Comparison of ENCODE assay signal across 1 cellular context in the genomic region with DNA sequence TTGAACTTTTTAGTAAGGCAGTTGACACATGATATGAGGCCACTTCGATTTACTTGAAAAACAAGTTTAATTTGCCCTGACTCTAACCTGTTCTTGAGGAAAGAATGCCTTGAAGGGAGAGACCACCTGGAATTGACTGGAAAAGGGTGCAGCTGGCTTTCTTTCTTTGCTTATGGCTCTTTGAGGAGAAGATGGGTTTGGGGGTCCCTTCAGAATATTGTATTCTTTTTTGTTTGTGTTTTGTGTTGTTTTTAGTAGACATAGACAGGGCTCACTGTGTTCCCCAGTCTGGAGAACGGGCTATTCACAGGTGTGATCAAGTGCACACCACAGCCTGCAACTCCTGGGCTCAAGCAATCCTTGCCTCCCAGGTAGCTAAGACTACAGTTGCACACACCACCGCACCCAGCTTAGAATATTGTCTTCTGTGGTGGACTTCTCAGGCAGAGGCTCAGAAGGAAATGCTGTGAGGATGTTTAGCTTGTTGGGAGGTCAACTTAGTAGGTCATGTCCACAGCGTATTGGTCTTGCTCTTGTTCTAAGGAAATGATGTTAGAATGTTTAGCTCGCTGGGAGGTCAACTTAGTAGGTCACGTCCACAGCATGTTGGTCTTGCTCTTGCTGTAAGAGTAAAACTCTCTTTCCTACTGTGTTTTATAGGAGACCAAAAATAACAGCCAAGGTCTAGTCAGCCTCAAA.
TF ChIP-seq lines count a peak whose summit lies in the region.

No MANE protein-coding gene starts in this region.

TF ChIP-seq in H1, 55 proteins besides CTCF, POLR2A, EP300 and RAD21:
- TF ChIP-seq CEBPB (IDR thresholded peaks at IDR 0.05; ENCODE audit: low read depth, low read length) (no peak), RXRA (IDR thresholded peaks at IDR 0.05; ENCODE audit: insufficient read depth, low read depth, low read length) (no peak), CTBP2 (IDR thresholded peaks at IDR 0.05; ENCODE audit: borderline replicate concordance, insufficient read depth, insufficient read length, low read length) (no peak), CREB1 (IDR thresholded peaks at IDR 0.05) (no peak), CHD2 (IDR thresholded peaks at IDR 0.05; ENCODE audit: low read length) (no peak), YY1 (IDR thresholded peaks at IDR 0.05; ENCODE audit: low read depth, low read length) (no peak), SAP30 (IDR thresholded peaks at IDR 0.05; ENCODE audit: insufficient read depth, insufficient replicate concordance, low read length) (no peak), ASH2L (IDR thresholded peaks at IDR 0.05; ENCODE audit: low read length) (no peak), SRF (IDR thresholded peaks at IDR 0.05; ENCODE audit: low read depth, low read length) (no peak), HDAC6 (IDR thresholded peaks at IDR 0.05; ENCODE audit: low read depth, low read length) (no peak), SIN3A (conservative IDR thresholded peaks at IDR 0.05 in 1 of 2, IDR thresholded peaks at IDR 0.05 in 1 of 2; ENCODE audit: low read depth in 1 of 2, low read length in 2 of 2) (no peak), E2F6 (IDR thresholded peaks at IDR 0.05) (no peak), EZH2 (IDR thresholded peaks at IDR 0.05; ENCODE audit: low read depth, low read length, severe bottlenecking) (no peak), RBBP5 (IDR thresholded peaks at IDR 0.05; ENCODE audit: borderline replicate concordance, low read depth, low read length) (no peak), TCF12 (IDR thresholded peaks at IDR 0.05; ENCODE audit: low read depth, low read length) (no peak), SUZ12 (IDR thresholded peaks at IDR 0.05; ENCODE audit: low read length) (no peak), SP4 (IDR thresholded peaks at IDR 0.05; ENCODE audit: low read length) (no peak)
- TF ChIP-seq, protein P1, sequence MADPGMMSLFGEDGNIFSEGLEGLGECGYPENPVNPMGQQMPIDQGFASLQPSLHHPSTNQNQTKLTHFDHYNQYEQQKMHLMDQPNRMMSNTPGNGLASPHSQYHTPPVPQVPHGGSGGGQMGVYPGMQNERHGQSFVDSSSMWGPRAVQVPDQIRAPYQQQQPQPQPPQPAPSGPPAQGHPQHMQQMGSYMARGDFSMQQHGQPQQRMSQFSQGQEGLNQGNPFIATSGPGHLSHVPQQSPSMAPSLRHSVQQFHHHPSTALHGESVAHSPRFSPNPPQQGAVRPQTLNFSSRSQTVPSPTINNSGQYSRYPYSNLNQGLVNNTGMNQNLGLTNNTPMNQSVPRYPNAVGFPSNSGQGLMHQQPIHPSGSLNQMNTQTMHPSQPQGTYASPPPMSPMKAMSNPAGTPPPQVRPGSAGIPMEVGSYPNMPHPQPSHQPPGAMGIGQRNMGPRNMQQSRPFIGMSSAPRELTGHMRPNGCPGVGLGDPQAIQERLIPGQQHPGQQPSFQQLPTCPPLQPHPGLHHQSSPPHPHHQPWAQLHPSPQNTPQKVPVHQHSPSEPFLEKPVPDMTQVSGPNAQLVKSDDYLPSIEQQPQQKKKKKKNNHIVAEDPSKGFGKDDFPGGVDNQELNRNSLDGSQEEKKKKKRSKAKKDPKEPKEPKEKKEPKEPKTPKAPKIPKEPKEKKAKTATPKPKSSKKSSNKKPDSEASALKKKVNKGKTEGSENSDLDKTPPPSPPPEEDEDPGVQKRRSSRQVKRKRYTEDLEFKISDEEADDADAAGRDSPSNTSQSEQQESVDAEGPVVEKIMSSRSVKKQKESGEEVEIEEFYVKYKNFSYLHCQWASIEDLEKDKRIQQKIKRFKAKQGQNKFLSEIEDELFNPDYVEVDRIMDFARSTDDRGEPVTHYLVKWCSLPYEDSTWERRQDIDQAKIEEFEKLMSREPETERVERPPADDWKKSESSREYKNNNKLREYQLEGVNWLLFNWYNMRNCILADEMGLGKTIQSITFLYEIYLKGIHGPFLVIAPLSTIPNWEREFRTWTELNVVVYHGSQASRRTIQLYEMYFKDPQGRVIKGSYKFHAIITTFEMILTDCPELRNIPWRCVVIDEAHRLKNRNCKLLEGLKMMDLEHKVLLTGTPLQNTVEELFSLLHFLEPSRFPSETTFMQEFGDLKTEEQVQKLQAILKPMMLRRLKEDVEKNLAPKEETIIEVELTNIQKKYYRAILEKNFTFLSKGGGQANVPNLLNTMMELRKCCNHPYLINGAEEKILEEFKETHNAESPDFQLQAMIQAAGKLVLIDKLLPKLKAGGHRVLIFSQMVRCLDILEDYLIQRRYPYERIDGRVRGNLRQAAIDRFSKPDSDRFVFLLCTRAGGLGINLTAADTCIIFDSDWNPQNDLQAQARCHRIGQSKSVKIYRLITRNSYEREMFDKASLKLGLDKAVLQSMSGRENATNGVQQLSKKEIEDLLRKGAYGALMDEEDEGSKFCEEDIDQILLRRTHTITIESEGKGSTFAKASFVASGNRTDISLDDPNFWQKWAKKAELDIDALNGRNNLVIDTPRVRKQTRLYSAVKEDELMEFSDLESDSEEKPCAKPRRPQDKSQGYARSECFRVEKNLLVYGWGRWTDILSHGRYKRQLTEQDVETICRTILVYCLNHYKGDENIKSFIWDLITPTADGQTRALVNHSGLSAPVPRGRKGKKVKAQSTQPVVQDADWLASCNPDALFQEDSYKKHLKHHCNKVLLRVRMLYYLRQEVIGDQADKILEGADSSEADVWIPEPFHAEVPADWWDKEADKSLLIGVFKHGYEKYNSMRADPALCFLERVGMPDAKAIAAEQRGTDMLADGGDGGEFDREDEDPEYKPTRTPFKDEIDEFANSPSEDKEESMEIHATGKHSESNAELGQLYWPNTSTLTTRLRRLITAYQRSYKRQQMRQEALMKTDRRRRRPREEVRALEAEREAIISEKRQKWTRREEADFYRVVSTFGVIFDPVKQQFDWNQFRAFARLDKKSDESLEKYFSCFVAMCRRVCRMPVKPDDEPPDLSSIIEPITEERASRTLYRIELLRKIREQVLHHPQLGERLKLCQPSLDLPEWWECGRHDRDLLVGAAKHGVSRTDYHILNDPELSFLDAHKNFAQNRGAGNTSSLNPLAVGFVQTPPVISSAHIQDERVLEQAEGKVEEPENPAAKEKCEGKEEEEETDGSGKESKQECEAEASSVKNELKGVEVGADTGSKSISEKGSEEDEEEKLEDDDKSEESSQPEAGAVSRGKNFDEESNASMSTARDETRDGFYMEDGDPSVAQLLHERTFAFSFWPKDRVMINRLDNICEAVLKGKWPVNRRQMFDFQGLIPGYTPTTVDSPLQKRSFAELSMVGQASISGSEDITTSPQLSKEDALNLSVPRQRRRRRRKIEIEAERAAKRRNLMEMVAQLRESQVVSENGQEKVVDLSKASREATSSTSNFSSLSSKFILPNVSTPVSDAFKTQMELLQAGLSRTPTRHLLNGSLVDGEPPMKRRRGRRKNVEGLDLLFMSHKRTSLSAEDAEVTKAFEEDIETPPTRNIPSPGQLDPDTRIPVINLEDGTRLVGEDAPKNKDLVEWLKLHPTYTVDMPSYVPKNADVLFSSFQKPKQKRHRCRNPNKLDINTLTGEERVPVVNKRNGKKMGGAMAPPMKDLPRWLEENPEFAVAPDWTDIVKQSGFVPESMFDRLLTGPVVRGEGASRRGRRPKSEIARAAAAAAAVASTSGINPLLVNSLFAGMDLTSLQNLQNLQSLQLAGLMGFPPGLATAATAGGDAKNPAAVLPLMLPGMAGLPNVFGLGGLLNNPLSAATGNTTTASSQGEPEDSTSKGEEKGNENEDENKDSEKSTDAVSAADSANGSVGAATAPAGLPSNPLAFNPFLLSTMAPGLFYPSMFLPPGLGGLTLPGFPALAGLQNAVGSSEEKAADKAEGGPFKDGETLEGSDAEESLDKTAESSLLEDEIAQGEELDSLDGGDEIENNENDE (IDR thresholded peaks at IDR 0.05; ENCODE audit: insufficient replicate concordance, low read length): no peak
- TF ChIP-seq, protein P2, sequence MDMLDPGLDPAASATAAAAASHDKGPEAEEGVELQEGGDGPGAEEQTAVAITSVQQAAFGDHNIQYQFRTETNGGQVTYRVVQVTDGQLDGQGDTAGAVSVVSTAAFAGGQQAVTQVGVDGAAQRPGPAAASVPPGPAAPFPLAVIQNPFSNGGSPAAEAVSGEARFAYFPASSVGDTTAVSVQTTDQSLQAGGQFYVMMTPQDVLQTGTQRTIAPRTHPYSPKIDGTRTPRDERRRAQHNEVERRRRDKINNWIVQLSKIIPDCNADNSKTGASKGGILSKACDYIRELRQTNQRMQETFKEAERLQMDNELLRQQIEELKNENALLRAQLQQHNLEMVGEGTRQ (IDR thresholded peaks at IDR 0.05; ENCODE audit: low read length): no peak
TF ChIP-seq in H1: peak in this region for 0.
